Comparison of ENCODE assay signal across 40 cellular contexts in genomic region chr6:1589208-1589607, GRCh38. TPM values are rescaled to one million over a fixed set of nuclear protein-coding genes. Genes with fewer than 3 reads are reported as not detected.
"Had no signal": no experiment of that assay in that cellular context is flagged by ENCODE, and none has a peak within 500 bp of the region (broad histone marks: within the 10 kb centered on the region; RNA-seq: fewer than 3 reads in every experiment).

No MANE protein-coding gene starts in this region.

- H3K4me2 ChIP-seq: SK-N-SH had no signal

- H3K36me3 ChIP-seq: brain microvascular endothelial cell, cardiac muscle cell, Peyer's patch, SJSA1 had no signal

- H3K9ac ChIP-seq: SK-N-SH had no signal

- H3K9me3 Mint-ChIP-seq: activated B cell treated with CpG ODN at 0.5 μM for 24 hours; activated CD4-positive, alpha-beta memory T cell treated with anti-CD3 and anti-CD28 coated beads, Interleukin-2, amount 10 ng/mL, durations not matched to agents 7 days and 5 days; activated naive CD8-positive, alpha-beta T cell treated with anti-CD3 and anti-CD28 coated beads for 36 hours; activated T-cell treated with anti-CD3 and anti-CD28 coated beads, Interleukin-2, amount 50 U/mL, for 72 hours; activated T-helper 17 cell treated with anti-CD3 and anti-CD28 coated beads, Interleukin-2, amount 50 U/mL, for 72 hours; central memory CD8-positive, alpha-beta T cell; T-cell had no signal

- H3K4me1 Mint-ChIP-seq: activated B cell treated with CpG ODN at 0.5 μM for 24 hours; activated CD4-positive, alpha-beta memory T cell treated with anti-CD3 and anti-CD28 coated beads, Interleukin-2, amount 10 ng/mL, durations not matched to agents 7 days and 5 days; activated naive CD8-positive, alpha-beta T cell treated with anti-CD3 and anti-CD28 coated beads for 36 hours; activated T-helper 17 cell treated with anti-CD3 and anti-CD28 coated beads, Interleukin-2, amount 50 U/mL, for 72 hours; central memory CD8-positive, alpha-beta T cell; T-cell had no signal

- DNase-seq: activated B cell treated with CpG ODN at 0.5 μM for 24 hours; activated CD4-positive, alpha-beta memory T cell treated with anti-CD3 and anti-CD28 coated beads, Interleukin-2, amount 10 ng/mL, durations not matched to agents 7 days and 5 days; activated CD4-positive, alpha-beta T cell treated with anti-CD3 and anti-CD28 coated beads for 4 hours; activated CD4-positive, alpha-beta T cell treated with anti-CD3 and anti-CD28 coated beads, Interleukin-2, amount 50 U/mL, for 1 hour; activated CD4-positive, CD25-positive, alpha-beta regulatory T cell treated with anti-CD3 and anti-CD28 coated beads, Interleukin-2, amount 50 U/mL, for 72 hours; activated naive CD4-positive, alpha-beta T cell; activated naive CD4-positive, alpha-beta T cell treated with anti-CD3 and anti-CD28 coated beads, Interleukin-2, amount 50 U/mL, for 16 hours; activated naive CD8-positive, alpha-beta T cell treated with anti-CD3 and anti-CD28 coated beads for 36 hours; activated T-cell treated with anti-CD3 and anti-CD28 coated beads, Interleukin-2, amount 50 U/mL, for 1 hour; activated T-cell treated with anti-CD3 and anti-CD28 coated beads, Interleukin-2, amount 50 U/mL, for 72 hours; amniotic stem cell; aorta; brain microvascular endothelial cell; Karpas-422; KBM-7; MM.1S; MV-4-11; NCI-H1092; NCI-H1436 treated with DMSO at 0.1 percent for 48 hours; NCI-H187; NCI-H2029 treated with DMSO at 0.1 percent for 48 hours; NCI-H2107; NCI-H2171; NCI-H510A; NCI-H526; NCI-H748 treated with DMSO at 0.1 percent for 48 hours; NK-92 treated with Interleukin-12 subunit alpha and Interleukin-12 subunit beta, amount 100 ng/mL, for 24 hours; PC-3; RPMI8226; SHP77 treated with DMSO at 0.1 percent for 48 hours; SK-N-SH; T-cell; T-helper 2 cell; T-helper 9 cell had no signal

- H3K27ac Mint-ChIP-seq: activated B cell treated with CpG ODN at 0.5 μM for 24 hours; activated CD4-positive, alpha-beta memory T cell treated with anti-CD3 and anti-CD28 coated beads, Interleukin-2, amount 10 ng/mL, durations not matched to agents 7 days and 5 days; activated naive CD8-positive, alpha-beta T cell treated with anti-CD3 and anti-CD28 coated beads for 36 hours; activated T-cell treated with anti-CD3 and anti-CD28 coated beads, Interleukin-2, amount 50 U/mL, for 72 hours; activated T-helper 17 cell treated with anti-CD3 and anti-CD28 coated beads, Interleukin-2, amount 50 U/mL, for 72 hours; T-cell had no signal

- H3K9me3 ChIP-seq: Peyer's patch, SJSA1, SK-N-SH had no signal

- H3K4me1 ChIP-seq: SJSA1 had no signal

- ATAC-seq: activated T-cell treated with anti-CD3 and anti-CD28 coated beads, Interleukin-2, amount 50 U/mL, for 72 hours; activated T-helper 17 cell treated with anti-CD3 and anti-CD28 coated beads, Interleukin-2, amount 50 U/mL, for 72 hours; PC-3; T-cell had no signal

- H3K4me3 Mint-ChIP-seq: activated B cell treated with CpG ODN at 0.5 μM for 24 hours; activated CD4-positive, alpha-beta memory T cell treated with anti-CD3 and anti-CD28 coated beads, Interleukin-2, amount 10 ng/mL, durations not matched to agents 7 days and 5 days; activated naive CD8-positive, alpha-beta T cell treated with anti-CD3 and anti-CD28 coated beads for 36 hours; activated T-cell treated with anti-CD3 and anti-CD28 coated beads, Interleukin-2, amount 50 U/mL, for 72 hours; activated T-helper 17 cell treated with anti-CD3 and anti-CD28 coated beads, Interleukin-2, amount 50 U/mL, for 72 hours; central memory CD8-positive, alpha-beta T cell; T-cell had no signal

- H3K27ac ChIP-seq: brain microvascular endothelial cell, cardiac muscle cell, Peyer's patch, SJSA1, VCaP had no signal

- H3K4me3 ChIP-seq: cardiac muscle cell, Peyer's patch, SJSA1 had no signal

- H3K36me3 Mint-ChIP-seq: activated naive CD8-positive, alpha-beta T cell treated with anti-CD3 and anti-CD28 coated beads for 36 hours; T-cell had no signal

- H3K27me3 ChIP-seq: Peyer's patch, SJSA1 had no signal

RNA-seq across cellular contexts. Expression of gene FOXC1, which starts 20.5 kb away (rescaled TPM):
- total RNA-seq: activated naive CD8-positive, alpha-beta T cell treated with anti-CD3 and anti-CD28 coated beads for 36 hours; activated T-helper 17 cell treated with anti-CD3 and anti-CD28 coated beads, Interleukin-2, amount 50 U/mL, for 72 hours had no signal
